ENCODE assay signal across 8 cellular contexts in the genomic region with DNA sequence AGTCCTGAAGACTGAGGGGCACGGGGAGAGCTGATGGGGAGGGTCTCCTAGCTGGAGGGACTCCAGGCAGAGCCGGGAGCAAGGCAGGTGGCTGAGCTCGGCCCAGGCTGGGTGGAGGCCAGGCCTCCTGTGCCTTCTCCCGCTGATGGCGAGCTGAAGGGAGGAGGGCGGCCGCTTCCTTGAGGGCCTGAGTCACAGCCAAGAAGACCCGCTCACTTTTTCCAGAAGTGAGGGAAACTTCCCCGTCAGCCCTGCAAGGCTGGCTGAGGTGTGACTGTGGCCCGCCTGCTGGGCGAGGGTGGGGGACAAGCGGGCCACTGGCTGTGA. TPM values are rescaled to one million over a fixed set of nuclear protein-coding genes. Genes with fewer than 3 reads are reported as not detected.
DNase-seq lines count a peak whose midpoint lies in the region; ATAC-seq, FAIRE-seq and TF ChIP-seq lines count a peak whose summit lies in the region.

No MANE protein-coding gene starts in this region.

- in situ Hi-C loops in HepG2 (cut with HindIII; ENCODE audit: extremely low pct_ligation_motif_present, low pct_unique_long_range_greater_than_20kb), result no loop called here

- POLR2A ChIA-PET in HepG2 (lab: Yijun Ruan, JAX), result interaction anchor here (0.7 to 11.0 kb wide), 15 partner anchors 8 to 335 kb away, joined by 3 to 355 read pairs (median 11); a partner anchor contains a TSS

- H3K27me3 ChIP-seq in adrenal gland (no peaks in the 10 kb centered on the region), HepG2 (ENCODE audit: control insufficient read depth in 1 of 2, insufficient read depth in 2 of 2, low read length in 2 of 2) (no peaks in the 10 kb centered on the region)

- H3K4me1 ChIP-seq in adrenal gland (replicated peaks in 1 of 2), result peaks cover 30 to 42% of the 10 kb centered on the region in 2 donors
- H3K4me1 ChIP-seq in HepG2 (ENCODE audit: insufficient read depth, low read length), result peaks cover 65% of the 10 kb centered on the region

- TF ChIP-seq POLR2A in adrenal gland (IDR thresholded peaks at IDR 0.05) (no peak), HepG2 (IDR thresholded peaks at IDR 0.05; ENCODE audit: insufficient read depth in 1 of 2, low read depth in 2 of 2, low read length in 2 of 2) (no peak)

- BruUV-seq in HepG2 (replicated peaks; lab: Mats Ljungman, UMichigan), result no TSS peak

- intact Hi-C loops in adrenal gland (cut with DNase I) (no loop called here), HepG2 (cut with micrococcal nuclease; ENCODE audit: unreplicated experiment) (no loop called here)

- H3K27ac ChIP-seq in adrenal gland, result peak overlapping the region in 3 of 5 donors; percentile 16 to 80 (median 77)
- peak overlapping the region; percentile 94 for H3K27ac ChIP-seq in HepG2 (ENCODE audit: extremely low read length, insufficient read depth, low read length)

- no peaks in the 10 kb centered on the region for H3K36me3 ChIP-seq in adrenal gland (replicated peaks in 1 of 2)
- no peaks in the 10 kb centered on the region; a peak in 1 of 5 replicates for H3K36me3 ChIP-seq in HepG2 (replicated peaks in 1 of 2; ENCODE audit: control insufficient read depth in 1 of 2, insufficient read depth in 2 of 2, low read length in 2 of 2)

- H4K20me1 ChIP-seq in HepG2 (ENCODE audit: insufficient read depth, low read length), result no peaks in the 10 kb centered on the region

- TF ChIP-seq RAD21 in HepG2 (CRISPR knock-in tag; IDR thresholded peaks at IDR 0.05), result no peak

- peak overlapping the region; percentile 89 for H3K4me2 ChIP-seq in HepG2 (ENCODE audit: low read depth, low read length)

- H3K9me3 ChIP-seq in adrenal gland (replicated peaks in 1 of 3), result no peaks in the 10 kb centered on the region
- H3K9me3 ChIP-seq in HepG2 (ENCODE audit: low read length), result no peaks in the 10 kb centered on the region

- H3K79me2 ChIP-seq in HepG2 (ENCODE audit: insufficient read depth, low read length), result peaks cover 31% of the 10 kb centered on the region

- TF ChIP-seq EP300 in HepG2 (IDR thresholded peaks at IDR 0.05; ENCODE audit: low read depth in 2 of 2, low read length in 2 of 2) (no peak), HepG2 (CRISPR knock-in tag; IDR thresholded peaks at IDR 0.05; ENCODE audit: borderline replicate concordance) (no peak)

- CTCF ChIA-PET in HepG2 (lab: Yijun Ruan, JAX; ENCODE audit: low intra/inter-chr PET ratio, low total read pairs), result no interaction called here

- no peak for TF ChIP-seq CTCF in adrenal gland (IDR thresholded peaks at IDR 0.05)
- TF ChIP-seq CTCF in HepG2 (CRISPR knock-in tag; IDR thresholded peaks at IDR 0.05), result no peak

- H3K9ac ChIP-seq in HepG2 (ENCODE audit: insufficient read depth, low read depth, low read length), result peak overlapping the region; percentile 85

- H2AFZ ChIP-seq in HepG2 (ENCODE audit: low read length), result no peak overlapping the region

- 43 to 57% (median 53%) methylated on average over 7 to 12 of the region's 12 CpGs; no CpG with 5 or more reads in 1 of the 4 donors for WGBS in adrenal gland, 4 donors
- WGBS in HepG2 (ENCODE audit: low lambda C conversion rate), result 0% methylated on average over 3 of the region's 12 CpGs

- no peak for ATAC-seq in HepG2
- no peak for ATAC-seq in GM19395 (IDR thresholded peaks at IDR 0.05; ENCODE audit: unreplicated experiment)
- no peak for ATAC-seq in HG03045 (IDR thresholded peaks at IDR 0.05; ENCODE audit: unreplicated experiment)

- H3K4me3 ChIP-seq in adrenal gland, result no peak overlapping the region
- H3K4me3 ChIP-seq in HepG2 (replicated peaks in 1 of 3; ENCODE audit: insufficient read depth in 1 of 3, low read depth in 2 of 3, low read length in 3 of 3), result peak overlapping the region; percentile 72 to 88 (median 84)

- FAIRE-seq in HepG2 (lab: Jason Lieb, UNC), result no peak

- peak; percentile 36 for DNase-seq in stimulated activated naive CD4-positive, alpha-beta T cell treated with Interleukin-2 at 50 U/mL for 16 hours (lab: John Stamatoyannopoulos, UW)
- DNase-seq in stimulated activated naive CD4-positive, alpha-beta T cell (lab: John Stamatoyannopoulos, UW), result no peak
- DNase-seq in adrenal gland (no peak), HepG2 (ENCODE audit: low spot score) (no peak)
- peak; percentile 43 to 56 for DNase-seq in stimulated activated CD8-positive, alpha-beta memory T cell treated with anti-CD3 and anti-CD28 coated beads, Interleukin-2, amount 100 ng/mL, for 48 hours (ENCODE audit: low read depth in 2 of 2)
- DNase-seq in effector CD4-positive, alpha-beta T cell, result no peak

RNA-seq across cellular contexts. Expression of a gene that starts 1.7 kb away (rescaled TPM):
- total RNA-seq in adrenal gland, result 10 to 100 TPM; 14.8 to 49.0 (median 30.6) TPM
- polyA plus RNA-seq in adrenal gland, result 10 to 100 TPM in 2 of 3 donors, under 1 TPM in 1; 0.99 to 39.3 (median 25.9) TPM
- 25.1 and 57.5 TPM in 2 replicates for total RNA-seq in HepG2 (2016; rRNA removed; fragmentation: Illumina TruSeq; extraction: Trizol)
- total RNA-seq in HepG2 (2016; cell fraction: cytosol; rRNA removed; fragmentation: Illumina TruSeq; extraction: Trizol; ENCODE audit: low read depth), result 4.5 and 4.7 TPM in 2 replicates
- 23.6 and 57.6 TPM in 2 replicates for total RNA-seq in HepG2 (2016; cell fraction: insoluble cytoplasmic fraction; rRNA removed; fragmentation: Illumina TruSeq; extraction: Trizol)
- total RNA-seq in HepG2 (2016; cell fraction: membrane; rRNA removed; fragmentation: Illumina TruSeq; extraction: Trizol), result 12.5 and 16.0 TPM in 2 replicates
- total RNA-seq in HepG2 (2016; cell fraction: nucleus; rRNA removed; fragmentation: Illumina TruSeq; extraction: Trizol), result 51.4 and 68.6 TPM in 2 replicates
- polyA plus RNA-seq in HepG2 (2011; rRNA removed), result 40.9 and 61.3 TPM in 2 replicates
- polyA plus RNA-seq in HepG2 (2011; cell fraction: cytosol; rRNA removed), result 31.3 and 57.3 TPM in 2 replicates
- polyA plus RNA-seq in HepG2 (2011; cell fraction: nucleus; rRNA removed), result 80.8 and 81.7 TPM in 2 replicates
- polyA plus RNA-seq in HepG2 (2012), result 28.6 and 31.7 TPM in 2 replicates
- 6.7 and 8.2 TPM in 2 replicates for polyA plus RNA-seq in HepG2 (2016; cell fraction: cytosol; fragmentation: Illumina TruSeq; extraction: Trizol; ENCODE audit: low read depth)
- polyA plus RNA-seq in HepG2 (2016; cell fraction: insoluble cytoplasmic fraction; fragmentation: Illumina TruSeq; extraction: Trizol; ENCODE audit: low read depth), result 32.1 and 34.9 TPM in 2 replicates
- 16.7 and 17.0 TPM in 2 replicates for polyA plus RNA-seq in HepG2 (2016; cell fraction: membrane; fragmentation: Illumina TruSeq; extraction: Trizol; ENCODE audit: low read depth)
- 140 and 151 TPM in 2 replicates for polyA plus RNA-seq in HepG2 (2016; cell fraction: nucleus; fragmentation: Illumina TruSeq; extraction: Trizol; ENCODE audit: insufficient read depth, low read depth)
- polyA minus RNA-seq in HepG2 (2011; rRNA and poly(A)+ RNA removed; ENCODE audit: low replicate concordance), result 0.05 and 92.8 TPM in 2 replicates
- 48.6 and 49.4 TPM in 2 replicates for polyA minus RNA-seq in HepG2 (2011; cell fraction: cytosol; rRNA and poly(A)+ RNA removed)
- 12.6 and 15.8 TPM in 2 replicates for polyA minus RNA-seq in HepG2 (2011; cell fraction: nucleus; rRNA and poly(A)+ RNA removed)

RNA-seq across cellular contexts. Expression of a gene that starts 12.7 kb away (rescaled TPM):
- 1 to 10 TPM in 5 of 8 donors, under 1 TPM in 3; 0.39 to 2.6 (median 1.6) TPM for total RNA-seq in adrenal gland
- polyA plus RNA-seq in adrenal gland, result 1 to 10 TPM in 2 of 3 donors, under 1 TPM in 1; 0.53 to 3.4 (median 2.2) TPM
- total RNA-seq in HepG2 (2016; rRNA removed; fragmentation: Illumina TruSeq; extraction: Trizol), result 28.3 and 30.1 TPM in 2 replicates
- total RNA-seq in HepG2 (2016; cell fraction: cytosol; rRNA removed; fragmentation: Illumina TruSeq; extraction: Trizol; ENCODE audit: low read depth), result 5.3 and 5.6 TPM in 2 replicates
- 28.5 and 29.3 TPM in 2 replicates for total RNA-seq in HepG2 (2016; cell fraction: insoluble cytoplasmic fraction; rRNA removed; fragmentation: Illumina TruSeq; extraction: Trizol)
- total RNA-seq in HepG2 (2016; cell fraction: membrane; rRNA removed; fragmentation: Illumina TruSeq; extraction: Trizol), result 16.0 and 16.3 TPM in 2 replicates
- total RNA-seq in HepG2 (2016; cell fraction: nucleus; rRNA removed; fragmentation: Illumina TruSeq; extraction: Trizol), result 18.0 and 19.5 TPM in 2 replicates
- 12.1 and 13.2 TPM in 2 replicates for polyA plus RNA-seq in HepG2 (2011; rRNA removed)
- polyA plus RNA-seq in HepG2 (2011; cell fraction: cytosol; rRNA removed), result 13.0 and 16.9 TPM in 2 replicates
- polyA plus RNA-seq in HepG2 (2011; cell fraction: nucleus; rRNA removed), result 27.8 and 28.7 TPM in 2 replicates
- 7.1 and 8.2 TPM in 2 replicates for polyA plus RNA-seq in HepG2 (2012)
- 5.0 TPM in 2 replicates for polyA plus RNA-seq in HepG2 (2016; cell fraction: cytosol; fragmentation: Illumina TruSeq; extraction: Trizol; ENCODE audit: low read depth)
- polyA plus RNA-seq in HepG2 (2016; cell fraction: insoluble cytoplasmic fraction; fragmentation: Illumina TruSeq; extraction: Trizol; ENCODE audit: low read depth), result 30.0 and 31.6 TPM in 2 replicates
- polyA plus RNA-seq in HepG2 (2016; cell fraction: membrane; fragmentation: Illumina TruSeq; extraction: Trizol; ENCODE audit: low read depth), result 11.4 and 12.1 TPM in 2 replicates
- 45.0 and 48.7 TPM in 2 replicates for polyA plus RNA-seq in HepG2 (2016; cell fraction: nucleus; fragmentation: Illumina TruSeq; extraction: Trizol; ENCODE audit: insufficient read depth, low read depth)
- polyA minus RNA-seq in HepG2 (2011; rRNA and poly(A)+ RNA removed; ENCODE audit: low replicate concordance), result 9.7 TPM in 1 of 2 replicates, not detected in the other
- 5.6 and 6.6 TPM in 2 replicates for polyA minus RNA-seq in HepG2 (2011; cell fraction: cytosol; rRNA and poly(A)+ RNA removed)
- 2.6 and 3.6 TPM in 2 replicates for polyA minus RNA-seq in HepG2 (2011; cell fraction: nucleus; rRNA and poly(A)+ RNA removed)

RNA-seq across cellular contexts. Expression of a gene that starts 15.7 kb away (rescaled TPM):
- total RNA-seq in adrenal gland, result 1 to 10 TPM in 2 of 8 donors, under 1 TPM in 3, not detected in 3; under 0.01 to 1.4 (median 0.69) TPM
- 1 to 10 TPM in 1 of 3 donors, under 1 TPM in 2; 0.09 to 1.2 (median 0.72) TPM for polyA plus RNA-seq in adrenal gland
- 3.2 and 4.7 TPM in 2 replicates for total RNA-seq in HepG2 (2016; rRNA removed; fragmentation: Illumina TruSeq; extraction: Trizol)
- total RNA-seq in HepG2 (2016; cell fraction: cytosol; rRNA removed; fragmentation: Illumina TruSeq; extraction: Trizol; ENCODE audit: low read depth), result 2.4 and 4.7 TPM in 2 replicates
- 2.7 and 3.3 TPM in 2 replicates for total RNA-seq in HepG2 (2016; cell fraction: insoluble cytoplasmic fraction; rRNA removed; fragmentation: Illumina TruSeq; extraction: Trizol)
- 5.4 and 8.1 TPM in 2 replicates for total RNA-seq in HepG2 (2016; cell fraction: membrane; rRNA removed; fragmentation: Illumina TruSeq; extraction: Trizol)
- total RNA-seq in HepG2 (2016; cell fraction: nucleus; rRNA removed; fragmentation: Illumina TruSeq; extraction: Trizol), result 1.2 and 2.1 TPM in 2 replicates
- polyA plus RNA-seq in HepG2 (2011; rRNA removed), result 2.4 and 3.5 TPM in 2 replicates
- polyA plus RNA-seq in HepG2 (2011; cell fraction: cytosol; rRNA removed), result 3.5 and 3.6 TPM in 2 replicates
- polyA plus RNA-seq in HepG2 (2011; cell fraction: nucleus; rRNA removed), result 1.7 and 1.9 TPM in 2 replicates
- 3.2 and 4.4 TPM in 2 replicates for polyA plus RNA-seq in HepG2 (2012)
- 5.2 and 8.6 TPM in 2 replicates for polyA plus RNA-seq in HepG2 (2016; cell fraction: cytosol; fragmentation: Illumina TruSeq; extraction: Trizol; ENCODE audit: low read depth)
- polyA plus RNA-seq in HepG2 (2016; cell fraction: insoluble cytoplasmic fraction; fragmentation: Illumina TruSeq; extraction: Trizol; ENCODE audit: low read depth), result 4.6 and 4.8 TPM in 2 replicates
- polyA plus RNA-seq in HepG2 (2016; cell fraction: membrane; fragmentation: Illumina TruSeq; extraction: Trizol; ENCODE audit: low read depth), result 8.3 TPM in 2 replicates
- 1.5 and 1.9 TPM in 2 replicates for polyA plus RNA-seq in HepG2 (2016; cell fraction: nucleus; fragmentation: Illumina TruSeq; extraction: Trizol; ENCODE audit: insufficient read depth, low read depth)
- 0.96 TPM in 1 of 2 replicates, not detected in the other for polyA minus RNA-seq in HepG2 (2011; rRNA and poly(A)+ RNA removed; ENCODE audit: low replicate concordance)
- polyA minus RNA-seq in HepG2 (2011; cell fraction: cytosol; rRNA and poly(A)+ RNA removed), result 0.97 and 2.1 TPM in 2 replicates
- 0.39 and 0.75 TPM in 2 replicates for polyA minus RNA-seq in HepG2 (2011; cell fraction: nucleus; rRNA and poly(A)+ RNA removed)

RNA-seq across cellular contexts. Expression of a gene that starts 26.7 kb away (rescaled TPM):
- 100 to 1,000 TPM in 7 of 8 donors, 10 to 100 TPM in 1; 98.9 to 276 (median 158) TPM for total RNA-seq in adrenal gland
- polyA plus RNA-seq in adrenal gland, result 100 to 1,000 TPM; 116 to 175 (median 134) TPM
- total RNA-seq in HepG2 (2016; rRNA removed; fragmentation: Illumina TruSeq; extraction: Trizol), result 127 and 175 TPM in 2 replicates
- total RNA-seq in HepG2 (2016; cell fraction: cytosol; rRNA removed; fragmentation: Illumina TruSeq; extraction: Trizol; ENCODE audit: low read depth), result 95.7 and 120 TPM in 2 replicates
- total RNA-seq in HepG2 (2016; cell fraction: insoluble cytoplasmic fraction; rRNA removed; fragmentation: Illumina TruSeq; extraction: Trizol), result 134 and 183 TPM in 2 replicates
- 123 and 133 TPM in 2 replicates for total RNA-seq in HepG2 (2016; cell fraction: membrane; rRNA removed; fragmentation: Illumina TruSeq; extraction: Trizol)
- total RNA-seq in HepG2 (2016; cell fraction: nucleus; rRNA removed; fragmentation: Illumina TruSeq; extraction: Trizol), result 46.7 and 58.9 TPM in 2 replicates
- 59.0 and 59.2 TPM in 2 replicates for polyA plus RNA-seq in HepG2 (2011; rRNA removed)
- 66.2 and 67.4 TPM in 2 replicates for polyA plus RNA-seq in HepG2 (2011; cell fraction: cytosol; rRNA removed)
- 66.3 and 68.1 TPM in 2 replicates for polyA plus RNA-seq in HepG2 (2011; cell fraction: nucleus; rRNA removed)
- 76.2 and 77.0 TPM in 2 replicates for polyA plus RNA-seq in HepG2 (2012)
- polyA plus RNA-seq in HepG2 (2016; cell fraction: cytosol; fragmentation: Illumina TruSeq; extraction: Trizol; ENCODE audit: low read depth), result 118 and 143 TPM in 2 replicates
- polyA plus RNA-seq in HepG2 (2016; cell fraction: insoluble cytoplasmic fraction; fragmentation: Illumina TruSeq; extraction: Trizol; ENCODE audit: low read depth), result 188 and 207 TPM in 2 replicates
- polyA plus RNA-seq in HepG2 (2016; cell fraction: membrane; fragmentation: Illumina TruSeq; extraction: Trizol; ENCODE audit: low read depth), result 122 and 127 TPM in 2 replicates
- 127 and 138 TPM in 2 replicates for polyA plus RNA-seq in HepG2 (2016; cell fraction: nucleus; fragmentation: Illumina TruSeq; extraction: Trizol; ENCODE audit: insufficient read depth, low read depth)
- polyA minus RNA-seq in HepG2 (2011; rRNA and poly(A)+ RNA removed; ENCODE audit: low replicate concordance), result 58.2 and 96.6 TPM in 2 replicates
- 26.2 and 30.6 TPM in 2 replicates for polyA minus RNA-seq in HepG2 (2011; cell fraction: cytosol; rRNA and poly(A)+ RNA removed)
- 29.2 and 39.5 TPM in 2 replicates for polyA minus RNA-seq in HepG2 (2011; cell fraction: nucleus; rRNA and poly(A)+ RNA removed)

RNA-seq across cellular contexts. Expression of a gene that starts 34.6 kb away (rescaled TPM):
- total RNA-seq in adrenal gland, result 100 to 1,000 TPM in 6 of 8 donors, 10 to 100 TPM in 2; 53.4 to 264 (median 148) TPM
- 100 to 1,000 TPM in 2 of 3 donors, 10 to 100 TPM in 1; 65.2 to 893 (median 593) TPM for polyA plus RNA-seq in adrenal gland
- total RNA-seq in HepG2 (2016; rRNA removed; fragmentation: Illumina TruSeq; extraction: Trizol), result 19.6 and 105 TPM in 2 replicates
- total RNA-seq in HepG2 (2016; cell fraction: cytosol; rRNA removed; fragmentation: Illumina TruSeq; extraction: Trizol; ENCODE audit: low read depth), result 23.1 and 23.2 TPM in 2 replicates
- total RNA-seq in HepG2 (2016; cell fraction: insoluble cytoplasmic fraction; rRNA removed; fragmentation: Illumina TruSeq; extraction: Trizol), result 18.4 and 112 TPM in 2 replicates
- 21.7 and 25.3 TPM in 2 replicates for total RNA-seq in HepG2 (2016; cell fraction: membrane; rRNA removed; fragmentation: Illumina TruSeq; extraction: Trizol)
- 252 and 278 TPM in 2 replicates for total RNA-seq in HepG2 (2016; cell fraction: nucleus; rRNA removed; fragmentation: Illumina TruSeq; extraction: Trizol)
- polyA plus RNA-seq in HepG2 (2011; rRNA removed), result 340 and 452 TPM in 2 replicates
- polyA plus RNA-seq in HepG2 (2011; cell fraction: cytosol; rRNA removed), result 47.9 and 55.8 TPM in 2 replicates
- 3,874 and 4,178 TPM in 2 replicates for polyA plus RNA-seq in HepG2 (2011; cell fraction: nucleus; rRNA removed)
- 208 and 270 TPM in 2 replicates for polyA plus RNA-seq in HepG2 (2012)
- polyA plus RNA-seq in HepG2 (2016; cell fraction: cytosol; fragmentation: Illumina TruSeq; extraction: Trizol; ENCODE audit: low read depth), result 4.2 TPM in 2 replicates
- 20.7 and 27.8 TPM in 2 replicates for polyA plus RNA-seq in HepG2 (2016; cell fraction: insoluble cytoplasmic fraction; fragmentation: Illumina TruSeq; extraction: Trizol; ENCODE audit: low read depth)
- polyA plus RNA-seq in HepG2 (2016; cell fraction: membrane; fragmentation: Illumina TruSeq; extraction: Trizol; ENCODE audit: low read depth), result 9.4 TPM in 2 replicates
- 821 and 868 TPM in 2 replicates for polyA plus RNA-seq in HepG2 (2016; cell fraction: nucleus; fragmentation: Illumina TruSeq; extraction: Trizol; ENCODE audit: insufficient read depth, low read depth)
- polyA minus RNA-seq in HepG2 (2011; rRNA and poly(A)+ RNA removed; ENCODE audit: low replicate concordance), result 74.3 and 99.2 TPM in 2 replicates
- 17.2 and 18.4 TPM in 2 replicates for polyA minus RNA-seq in HepG2 (2011; cell fraction: cytosol; rRNA and poly(A)+ RNA removed)
- 560 and 630 TPM in 2 replicates for polyA minus RNA-seq in HepG2 (2011; cell fraction: nucleus; rRNA and poly(A)+ RNA removed)

Comparison
In these comparisons a context has a peak if more than half of its experiments do, and no peak if none do; other contexts are left out.
1. DNase-seq: peak in stimulated activated naive CD4-positive, alpha-beta T cell treated with Interleukin-2 at 50 U/mL for 16 hours (single experiment) and stimulated activated CD8-positive, alpha-beta memory T cell treated with anti-CD3 and anti-CD28 coated beads, Interleukin-2, amount 100 ng/mL, for 48 hours (2 of 2); none in stimulated activated naive CD4-positive, alpha-beta T cell (0 of 6), adrenal gland (0 of 7), HepG2 (single experiment) and effector CD4-positive, alpha-beta T cell (single experiment).
2. H3K4me3 ChIP-seq: peak in HepG2 (3 of 3); none in adrenal gland (0 of 4).